8 cellular contexts compared by ENCODE assay signal in genomic region chr17:4555863-4556646, GRCh38. TPM values are rescaled to one million over a fixed set of nuclear protein-coding genes. Genes with fewer than 3 reads are reported as not detected.
DNase-seq lines count a peak whose midpoint lies in the region; ATAC-seq and TF ChIP-seq lines count a peak whose summit lies in the region.

No MANE protein-coding gene starts in this region.

- no peak for ATAC-seq in HG03378 (IDR thresholded peaks at IDR 0.05; ENCODE audit: unreplicated experiment)
- ATAC-seq in HG03342 (IDR thresholded peaks at IDR 0.05; ENCODE audit: unreplicated experiment) = no peak
- no peak for ATAC-seq in HG02623 (IDR thresholded peaks at IDR 0.05; ENCODE audit: unreplicated experiment)

- H3K27ac ChIP-seq in ectodermal cell (ENCODE audit: insufficient read depth, low read depth, low read length, poor library complexity, severe bottlenecking) = peak overlapping the region; percentile 89

- H3K4me3 Mint-ChIP-seq in CD14-positive monocyte = peak overlapping the region; percentile 91 to 97
- peak overlapping the region; percentile 93 for H3K4me3 Mint-ChIP-seq in neural crest cell

- peaks cover 25% of the 10 kb centered on the region for H3K4me1 ChIP-seq in ectodermal cell (ENCODE audit: control insufficient read depth, insufficient read depth, low read length)

- peaks cover 0 to 2% (median 1%) of the 10 kb centered on the region in 3 donors for H3K27me3 Mint-ChIP-seq in CD14-positive monocyte (ENCODE audit: low read depth in 3 of 3)
- H3K27me3 Mint-ChIP-seq in neural crest cell (ENCODE audit: low read depth) = peaks cover under 1% of the 10 kb centered on the region

- no peaks in the 10 kb centered on the region for H3K9me3 ChIP-seq in ectodermal cell (ENCODE audit: control insufficient read depth, low read length)

- peak overlapping the region; percentile 86 to 96 (median 95) for H3K27ac Mint-ChIP-seq in CD14-positive monocyte
- H3K27ac Mint-ChIP-seq in neural crest cell (ENCODE audit: unreplicated experiment) = peak overlapping the region; percentile 97

- H3K36me3 ChIP-seq in ectodermal cell (ENCODE audit: control insufficient read depth, insufficient read depth, low read length) = peaks cover 9% of the 10 kb centered on the region

- intact Hi-C loops in CD14-positive monocyte (cut with micrococcal nuclease) = no loop called here

- WGBS in ectodermal cell, 2 experiments = 68 to 72% methylated on average over 15 of the region's 15 CpGs

- H3K4me1 Mint-ChIP-seq in CD14-positive monocyte (peaks cover 21% of the 10 kb centered on the region), neural crest cell (peaks cover 26% of the 10 kb centered on the region)

- TF ChIP-seq CTCF in CD14-positive monocyte (IDR thresholded peaks at IDR 0.05) = no peak
- no peak for TF ChIP-seq CTCF in NB4 (IDR thresholded peaks at IDR 0.05; ENCODE audit: low read depth, low read length)
- TF ChIP-seq CTCF in neural crest cell (conservative IDR thresholded peaks at IDR 0.05) = no peak

- H3K9me3 Mint-ChIP-seq in CD14-positive monocyte (no peaks in the 10 kb centered on the region), neural crest cell (no peaks in the 10 kb centered on the region)

- no peaks in the 10 kb centered on the region for H3K27me3 ChIP-seq in ectodermal cell (ENCODE audit: control insufficient read depth, insufficient read depth, low read length, poor library complexity, severe bottlenecking)

- H3K4me3 ChIP-seq in NB4 (ENCODE audit: low read depth, low read length) (peak overlapping the region; percentile 90), ectodermal cell (ENCODE audit: insufficient read depth, low read depth, low read length) (peak overlapping the region; percentile 80)

- DNase-seq in CD14-positive monocyte (ENCODE audit: low spot score) = no peak
- DNase-seq in NB4 (ENCODE audit: low read depth) = no peak
- no peak for DNase-seq in neural crest cell (ENCODE audit: low read depth, low spot score)
- no peak for DNase-seq in iPS-NIHi11 (ENCODE audit: low spot score)

- no peak for TF ChIP-seq POLR2A in NB4 (IDR thresholded peaks at IDR 0.05; ENCODE audit: extremely low read depth, insufficient read length)

- H3K36me3 Mint-ChIP-seq in CD14-positive monocyte (peaks cover 19 to 26% of the 10 kb centered on the region in 2 donors), neural crest cell (ENCODE audit: low read depth) (peaks cover under 1% of the 10 kb centered on the region)

RNA-seq across cellular contexts. Expression of gene MYBBP1A, which starts 0.9 kb away (rescaled TPM):
- polyA plus RNA-seq in CD14-positive monocyte = 1 to 10 TPM; 4.2 to 5.3 TPM
- polyA plus RNA-seq in ectodermal cell (2013, experiment 1 of 4) = 44.5 TPM
- 46.2 TPM for polyA plus RNA-seq in ectodermal cell (2013, experiment 2 of 4)
- polyA plus RNA-seq in ectodermal cell (2013, experiment 3 of 4) = 31.4 TPM
- polyA plus RNA-seq in ectodermal cell (2013, experiment 4 of 4) = 32.0 TPM
- total RNA-seq in neural crest cell = 67.0 and 69.3 TPM in 2 replicates

RNA-seq across cellular contexts. Expression of gene GGT6, which starts 4.3 kb away (rescaled TPM):
- not detected for polyA plus RNA-seq in CD14-positive monocyte
- not detected for polyA plus RNA-seq in ectodermal cell (2013, experiment 1 of 4)
- polyA plus RNA-seq in ectodermal cell (2013, experiment 2 of 4) = not detected
- not detected for polyA plus RNA-seq in ectodermal cell (2013, experiment 3 of 4)
- polyA plus RNA-seq in ectodermal cell (2013, experiment 4 of 4) = not detected
- not detected in 2 replicates for total RNA-seq in neural crest cell

RNA-seq across cellular contexts. Expression of gene SMTNL2, which starts 28.3 kb away (rescaled TPM):
- under 1 TPM in 1 of 2 donors, not detected in 1; 0.08 TPM for polyA plus RNA-seq in CD14-positive monocyte
- polyA plus RNA-seq in ectodermal cell (2013, experiment 1 of 4) = 8.1 TPM
- 8.2 TPM for polyA plus RNA-seq in ectodermal cell (2013, experiment 2 of 4)
- polyA plus RNA-seq in ectodermal cell (2013, experiment 3 of 4) = 6.3 TPM
- polyA plus RNA-seq in ectodermal cell (2013, experiment 4 of 4) = 6.6 TPM
- total RNA-seq in neural crest cell = 1.1 and 1.4 TPM in 2 replicates

RNA-seq across cellular contexts. Expression of gene SPNS2, which starts 57.4 kb away (rescaled TPM):
- polyA plus RNA-seq in CD14-positive monocyte = under 1 TPM in 1 of 2 donors, not detected in 1; 0.33 TPM
- 1.9 TPM for polyA plus RNA-seq in ectodermal cell (2013, experiment 1 of 4)
- polyA plus RNA-seq in ectodermal cell (2013, experiment 2 of 4) = 1.2 TPM
- polyA plus RNA-seq in ectodermal cell (2013, experiment 3 of 4) = 1.4 TPM
- polyA plus RNA-seq in ectodermal cell (2013, experiment 4 of 4) = 1.9 TPM
- 3.8 and 4.3 TPM in 2 replicates for total RNA-seq in neural crest cell
